Comparison of ENCODE assay signal across 1 cellular context in the genomic region with DNA sequence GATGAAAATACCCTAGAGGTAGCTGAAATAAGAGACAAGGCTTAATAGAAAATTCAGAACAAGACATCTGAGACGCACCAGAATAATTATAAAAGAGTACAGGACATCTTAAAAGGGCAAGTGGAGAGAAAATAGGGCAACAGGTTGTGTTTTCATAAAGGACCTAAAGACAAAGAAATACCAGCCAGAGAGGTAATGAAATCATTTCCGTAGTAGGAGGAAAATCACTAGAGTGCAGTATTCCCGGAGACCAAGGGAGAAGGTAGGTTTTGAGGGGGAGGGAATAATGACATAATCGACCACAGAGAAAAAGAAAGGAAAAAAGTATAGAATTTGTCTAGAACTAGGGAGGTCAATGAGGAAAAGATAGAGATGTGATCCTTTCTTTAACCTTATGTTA.
TF ChIP-seq lines count a peak whose summit lies in the region.

No MANE protein-coding gene starts in this region.

TF ChIP-seq in GM23338, 12 proteins besides CTCF, POLR2A, EP300 and RAD21 (continued from another document):
- TF ChIP-seq, protein P1, sequence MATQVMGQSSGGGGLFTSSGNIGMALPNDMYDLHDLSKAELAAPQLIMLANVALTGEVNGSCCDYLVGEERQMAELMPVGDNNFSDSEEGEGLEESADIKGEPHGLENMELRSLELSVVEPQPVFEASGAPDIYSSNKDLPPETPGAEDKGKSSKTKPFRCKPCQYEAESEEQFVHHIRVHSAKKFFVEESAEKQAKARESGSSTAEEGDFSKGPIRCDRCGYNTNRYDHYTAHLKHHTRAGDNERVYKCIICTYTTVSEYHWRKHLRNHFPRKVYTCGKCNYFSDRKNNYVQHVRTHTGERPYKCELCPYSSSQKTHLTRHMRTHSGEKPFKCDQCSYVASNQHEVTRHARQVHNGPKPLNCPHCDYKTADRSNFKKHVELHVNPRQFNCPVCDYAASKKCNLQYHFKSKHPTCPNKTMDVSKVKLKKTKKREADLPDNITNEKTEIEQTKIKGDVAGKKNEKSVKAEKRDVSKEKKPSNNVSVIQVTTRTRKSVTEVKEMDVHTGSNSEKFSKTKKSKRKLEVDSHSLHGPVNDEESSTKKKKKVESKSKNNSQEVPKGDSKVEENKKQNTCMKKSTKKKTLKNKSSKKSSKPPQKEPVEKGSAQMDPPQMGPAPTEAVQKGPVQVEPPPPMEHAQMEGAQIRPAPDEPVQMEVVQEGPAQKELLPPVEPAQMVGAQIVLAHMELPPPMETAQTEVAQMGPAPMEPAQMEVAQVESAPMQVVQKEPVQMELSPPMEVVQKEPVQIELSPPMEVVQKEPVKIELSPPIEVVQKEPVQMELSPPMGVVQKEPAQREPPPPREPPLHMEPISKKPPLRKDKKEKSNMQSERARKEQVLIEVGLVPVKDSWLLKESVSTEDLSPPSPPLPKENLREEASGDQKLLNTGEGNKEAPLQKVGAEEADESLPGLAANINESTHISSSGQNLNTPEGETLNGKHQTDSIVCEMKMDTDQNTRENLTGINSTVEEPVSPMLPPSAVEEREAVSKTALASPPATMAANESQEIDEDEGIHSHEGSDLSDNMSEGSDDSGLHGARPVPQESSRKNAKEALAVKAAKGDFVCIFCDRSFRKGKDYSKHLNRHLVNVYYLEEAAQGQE (IDR thresholded peaks at IDR 0.05; ENCODE audit: unreplicated experiment) = no peak
- TF ChIP-seq EZH2 (IDR thresholded peaks at IDR 0.05; ENCODE audit: low read depth, unreplicated experiment) (no peak), ZNF114 (CRISPR knock-in tag; IDR thresholded peaks at IDR 0.05) (no peak), JUNB (IDR thresholded peaks at IDR 0.05; ENCODE audit: unreplicated experiment) (no peak), EZH2phosphoT487 (IDR thresholded peaks at IDR 0.05; ENCODE audit: unreplicated experiment) (no peak), ZNF331 (CRISPR knock-in tag; IDR thresholded peaks at IDR 0.05; ENCODE audit: low read depth) (no peak), NANOG (IDR thresholded peaks at IDR 0.05; ENCODE audit: borderline replicate concordance) (no peak)
- TF ChIP-seq, protein P2, sequence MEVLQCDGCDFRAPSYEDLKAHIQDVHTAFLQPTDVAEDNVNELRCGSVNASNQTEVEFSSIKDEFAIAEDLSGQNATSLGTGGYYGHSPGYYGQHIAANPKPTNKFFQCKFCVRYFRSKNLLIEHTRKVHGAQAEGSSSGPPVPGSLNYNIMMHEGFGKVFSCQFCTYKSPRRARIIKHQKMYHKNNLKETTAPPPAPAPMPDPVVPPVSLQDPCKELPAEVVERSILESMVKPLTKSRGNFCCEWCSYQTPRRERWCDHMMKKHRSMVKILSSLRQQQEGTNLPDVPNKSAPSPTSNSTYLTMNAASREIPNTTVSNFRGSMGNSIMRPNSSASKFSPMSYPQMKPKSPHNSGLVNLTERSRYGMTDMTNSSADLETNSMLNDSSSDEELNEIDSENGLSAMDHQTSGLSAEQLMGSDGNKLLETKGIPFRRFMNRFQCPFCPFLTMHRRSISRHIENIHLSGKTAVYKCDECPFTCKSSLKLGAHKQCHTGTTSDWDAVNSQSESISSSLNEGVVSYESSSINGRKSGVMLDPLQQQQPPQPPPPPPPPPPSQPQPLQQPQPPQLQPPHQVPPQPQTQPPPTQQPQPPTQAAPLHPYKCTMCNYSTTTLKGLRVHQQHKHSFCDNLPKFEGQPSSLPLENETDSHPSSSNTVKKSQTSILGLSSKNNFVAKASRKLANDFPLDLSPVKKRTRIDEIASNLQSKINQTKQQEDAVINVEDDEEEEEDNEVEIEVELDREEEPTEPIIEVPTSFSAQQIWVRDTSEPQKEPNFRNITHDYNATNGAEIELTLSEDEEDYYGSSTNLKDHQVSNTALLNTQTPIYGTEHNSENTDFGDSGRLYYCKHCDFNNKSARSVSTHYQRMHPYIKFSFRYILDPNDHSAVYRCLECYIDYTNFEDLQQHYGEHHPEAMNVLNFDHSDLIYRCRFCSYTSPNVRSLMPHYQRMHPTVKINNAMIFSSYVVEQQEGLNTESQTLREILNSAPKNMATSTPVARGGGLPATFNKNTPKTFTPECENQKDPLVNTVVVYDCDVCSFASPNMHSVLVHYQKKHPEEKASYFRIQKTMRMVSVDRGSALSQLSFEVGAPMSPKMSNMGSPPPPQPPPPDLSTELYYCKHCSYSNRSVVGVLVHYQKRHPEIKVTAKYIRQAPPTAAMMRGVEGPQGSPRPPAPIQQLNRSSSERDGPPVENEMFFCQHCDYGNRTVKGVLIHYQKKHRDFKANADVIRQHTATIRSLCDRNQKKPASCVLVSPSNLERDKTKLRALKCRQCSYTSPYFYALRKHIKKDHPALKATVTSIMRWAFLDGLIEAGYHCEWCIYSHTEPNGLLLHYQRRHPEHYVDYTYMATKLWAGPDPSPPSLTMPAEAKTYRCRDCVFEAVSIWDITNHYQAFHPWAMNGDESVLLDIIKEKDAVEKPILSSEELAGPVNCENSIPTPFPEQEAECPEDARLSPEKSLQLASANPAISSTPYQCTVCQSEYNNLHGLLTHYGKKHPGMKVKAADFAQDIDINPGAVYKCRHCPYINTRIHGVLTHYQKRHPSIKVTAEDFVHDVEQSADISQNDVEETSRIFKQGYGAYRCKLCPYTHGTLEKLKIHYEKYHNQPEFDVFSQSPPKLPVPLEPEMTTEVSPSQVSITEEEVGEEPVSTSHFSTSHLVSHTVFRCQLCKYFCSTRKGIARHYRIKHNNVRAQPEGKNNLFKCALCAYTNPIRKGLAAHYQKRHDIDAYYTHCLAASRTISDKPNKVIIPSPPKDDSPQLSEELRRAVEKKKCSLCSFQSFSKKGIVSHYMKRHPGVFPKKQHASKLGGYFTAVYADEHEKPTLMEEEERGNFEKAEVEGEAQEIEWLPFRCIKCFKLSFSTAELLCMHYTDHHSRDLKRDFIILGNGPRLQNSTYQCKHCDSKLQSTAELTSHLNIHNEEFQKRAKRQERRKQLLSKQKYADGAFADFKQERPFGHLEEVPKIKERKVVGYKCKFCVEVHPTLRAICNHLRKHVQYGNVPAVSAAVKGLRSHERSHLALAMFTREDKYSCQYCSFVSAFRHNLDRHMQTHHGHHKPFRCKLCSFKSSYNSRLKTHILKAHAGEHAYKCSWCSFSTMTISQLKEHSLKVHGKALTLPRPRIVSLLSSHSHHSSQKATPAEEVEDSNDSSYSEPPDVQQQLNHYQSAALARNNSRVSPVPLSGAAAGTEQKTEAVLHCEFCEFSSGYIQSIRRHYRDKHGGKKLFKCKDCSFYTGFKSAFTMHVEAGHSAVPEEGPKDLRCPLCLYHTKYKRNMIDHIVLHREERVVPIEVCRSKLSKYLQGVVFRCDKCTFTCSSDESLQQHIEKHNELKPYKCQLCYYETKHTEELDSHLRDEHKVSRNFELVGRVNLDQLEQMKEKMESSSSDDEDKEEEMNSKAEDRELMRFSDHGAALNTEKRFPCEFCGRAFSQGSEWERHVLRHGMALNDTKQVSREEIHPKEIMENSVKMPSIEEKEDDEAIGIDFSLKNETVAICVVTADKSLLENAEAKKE (CRISPR knock-in tag; IDR thresholded peaks at IDR 0.05) = no peak
